In genomic region chr3:73614385-73614784, GRCh38 we compare ENCODE assay signal across 12 cellular contexts. TPM values are rescaled to one million over a fixed set of nuclear protein-coding genes. Genes with fewer than 3 reads are reported as not detected.
A peak's percentile ranks its signal among the peaks of the same experiment; 100 is the strongest.
DNase-seq lines count a peak whose midpoint lies in the region; ATAC-seq and TF ChIP-seq lines count a peak whose summit lies in the region.
"Had no signal": no experiment of that assay in that cellular context is flagged by ENCODE, and none has a peak within 500 bp of the region (broad histone marks: within the 10 kb centered on the region; RNA-seq: fewer than 3 reads in every experiment).

No MANE protein-coding gene starts in this region.

- H3K4me1 ChIP-seq in lung (ENCODE audit: control insufficient read depth in 2 of 2, insufficient read depth in 2 of 2, low read length in 2 of 2), result peaks cover 0 to 21% of the 10 kb centered on the region in 2 donors
- no peaks in the 10 kb centered on the region for H3K4me1 ChIP-seq in CD8-positive, alpha-beta T cell (ENCODE audit: insufficient read depth, low read length)
- H3K4me1 ChIP-seq: parathyroid adenoma had no signal

- no peak overlapping the region for H3K27ac Mint-ChIP-seq in CD8-positive, alpha-beta T cell

- no peaks in the 10 kb centered on the region for H3K4me1 Mint-ChIP-seq in CD8-positive, alpha-beta T cell (ENCODE audit: low read depth)

- no peaks in the 10 kb centered on the region for H3K36me3 ChIP-seq in lung (ENCODE audit: control insufficient read depth in 2 of 2, insufficient read depth in 2 of 2, low read length in 2 of 2)
- no peaks in the 10 kb centered on the region for H3K36me3 ChIP-seq in CD8-positive, alpha-beta T cell (ENCODE audit: insufficient read depth, low read length)

- intact Hi-C loops in CD8-positive, alpha-beta T cell (cut with DNase I, micrococcal nuclease), result no loop called here

- no peaks in the 10 kb centered on the region for H3K9me3 ChIP-seq in lung (ENCODE audit: control insufficient read depth in 2 of 2, insufficient read depth in 1 of 2, low read length in 1 of 2)
- H3K9me3 ChIP-seq in CD8-positive, alpha-beta T cell (ENCODE audit: low read length), result no peaks in the 10 kb centered on the region

- no peaks in the 10 kb centered on the region for H3K36me3 Mint-ChIP-seq in CD8-positive, alpha-beta T cell

- no peaks in the 10 kb centered on the region for H3K27me3 Mint-ChIP-seq in CD8-positive, alpha-beta T cell (ENCODE audit: low read depth)

- ATAC-seq in lung (ENCODE audit: insufficient read depth, low FRiP score), result peak; percentile 17
- ATAC-seq in CD8-positive, alpha-beta T cell, result no peak

- POLR2A ChIA-PET in CD8-positive, alpha-beta T cell (lab: Charles Lee), result no interaction called here

- CTCF ChIA-PET in CD8-positive, alpha-beta T cell (lab: Charles Lee), result no interaction called here

- no peaks in the 10 kb centered on the region for H3K27me3 ChIP-seq in lung (ENCODE audit: control insufficient read depth, insufficient read depth)
- no peaks in the 10 kb centered on the region for H3K27me3 ChIP-seq in CD8-positive, alpha-beta T cell (ENCODE audit: insufficient read depth, low read length)

- no peak overlapping the region for H3K4me3 ChIP-seq in epithelial cell of proximal tubule (ENCODE audit: low read depth, low read length)
- H3K4me3 ChIP-seq in lung, result no peak overlapping the region
- no peak overlapping the region for H3K4me3 ChIP-seq in CD8-positive, alpha-beta T cell (ENCODE audit: low read depth, low read length)

- TF ChIP-seq CTCF in epithelial cell of proximal tubule (conservative IDR thresholded peaks at IDR 0.05; ENCODE audit: low read depth, low read length) (peak; percentile 21), lung (IDR thresholded peaks at IDR 0.05; ENCODE audit: control extremely low read depth, extremely low read depth) (no peak)
- no peak for TF ChIP-seq CTCF in CD8-positive, alpha-beta T cell (IDR thresholded peaks at IDR 0.05)

- 59 to 61% methylated on average over 3 of the region's 3 CpGs for WGBS in lung, 2 donors

- H3K4me3 Mint-ChIP-seq in CD8-positive, alpha-beta T cell, result no peak overlapping the region

- peak; percentile 9 for DNase-seq in NCI-H82 (lab: John Stamatoyannopoulos, UW)
- DNase-seq in NCI-H82 treated with DMSO at 0.1 percent for 48 hours (lab: John Stamatoyannopoulos, UW; ENCODE audit: unreplicated experiment), result no peak
- DNase-seq in epithelial cell of proximal tubule (ENCODE audit: low read depth), result no peak
- no peak for DNase-seq in lung (ENCODE audit: low spot score)
- DNase-seq in ureter (ENCODE audit: low spot score), result peak; percentile 53
- DNase-seq in amniotic stem cell (lab: John Stamatoyannopoulos, UW), result no peak
- no peak for DNase-seq in CD8-positive, alpha-beta T cell
- no peak for DNase-seq in NCI-H1048 (lab: John Stamatoyannopoulos, UW)
- DNase-seq: GF-D8, NCI-H345, T-helper 2 cell had no signal

- no peaks in the 10 kb centered on the region for H3K9me3 Mint-ChIP-seq in CD8-positive, alpha-beta T cell

- H3K27ac ChIP-seq in lung (ENCODE audit: low read depth in 1 of 2, low read length in 1 of 2), result peak overlapping the region in 1 of 2 donors; percentile 61
- H3K27ac ChIP-seq in CD8-positive, alpha-beta T cell (ENCODE audit: low read depth, low read length), result no peak overlapping the region
- H3K27ac ChIP-seq: parathyroid adenoma had no signal

RNA-seq across cellular contexts. Expression of gene PDZRN3, which starts 10.4 kb away (rescaled TPM):
- total RNA-seq in epithelial cell of proximal tubule (0.17 and 0.22 TPM in 2 replicates), lung (10 to 100 TPM; 20.7 to 36.4 TPM), ureter (38.3 TPM)
- polyA plus RNA-seq in lung, result 10 to 100 TPM in 1 of 2 donors, 1 to 10 TPM in 1; 7.3 to 11.9 TPM
- total RNA-seq in CD8-positive, alpha-beta T cell, result not detected

Comparison
In these comparisons a context has a peak if more than half of its experiments do, and no peak if none do; other contexts are left out.
1. DNase-seq: peak in NCI-H82 (single experiment) and ureter (single experiment); none in NCI-H82 treated with DMSO at 0.1 percent for 48 hours (single experiment), epithelial cell of proximal tubule (single experiment), lung (single experiment), amniotic stem cell (single experiment), CD8-positive, alpha-beta T cell (0 of 7) and NCI-H1048 (single experiment).
2. RNA of gene PDZRN3, which starts 10.4 kb away (total RNA-seq): 38.3 TPM in ureter (single experiment) and 20.7 to 36.4 TPM in lung; 0.17 to 0.22 TPM in epithelial cell of proximal tubule and not detected in CD8-positive, alpha-beta T cell; every median in the first group is over 10 times any median in the second.